In genomic region chr12:120902846-120903381, GRCh38 we compare ENCODE assay signal across 1 cellular context.
TF ChIP-seq lines count a peak whose summit lies in the region.

No MANE protein-coding gene starts in this region.

TF ChIP-seq in HCT116, 20 proteins besides CTCF, POLR2A, EP300 and RAD21 (continued from another document):
- no peak for TF ChIP-seq SIN3A (IDR thresholded peaks at IDR 0.05; ENCODE audit: low read depth)
- TF ChIP-seq CBX3 (IDR thresholded peaks at IDR 0.05; ENCODE audit: low read depth), result no peak
- no peak for TF ChIP-seq POLR2AphosphoS5 (IDR thresholded peaks at IDR 0.05; ENCODE audit: low read depth, low read length)
- no peak for TF ChIP-seq SP1 (IDR thresholded peaks at IDR 0.05; ENCODE audit: low read depth)
- no peak for TF ChIP-seq SRF (IDR thresholded peaks at IDR 0.05; ENCODE audit: low read depth)
- TF ChIP-seq ZNF274 (IDR thresholded peaks at IDR 0.05; ENCODE audit: low read depth, low read length), result no peak
